ENCODE assay signal across 20 cellular contexts in genomic region chr5:136749016-136749415, GRCh38.
DNase-seq lines count a peak whose midpoint lies in the region; ATAC-seq and TF ChIP-seq lines count a peak whose summit lies in the region.
"Had no signal": no experiment of that assay in that cellular context is flagged by ENCODE, and none has a peak within 500 bp of the region (broad histone marks: within the 10 kb centered on the region; RNA-seq: fewer than 3 reads in every experiment).

No MANE protein-coding gene starts in this region.

- no peaks in the 10 kb centered on the region for H3K36me3 ChIP-seq in BJ (ENCODE audit: control insufficient read depth, insufficient read depth, low read length)

- ATAC-seq in HG02981 (IDR thresholded peaks at IDR 0.05; ENCODE audit: unreplicated experiment) = no peak
- ATAC-seq: HCT116, K562 had no signal

- no peaks in the 10 kb centered on the region for H3K27me3 ChIP-seq in BJ (ENCODE audit: control insufficient read depth, insufficient read depth, low read length)

- POLR2A ChIA-PET in BJ (lab: Charles Lee) = no interaction called here

- CTCF ChIA-PET in BJ (lab: Yijun Ruan, JAX) = no interaction called here

- in situ Hi-C loops in astrocyte of the spinal cord (cut with HindIII; ENCODE audit: low sequenced_read_pairs) (no loop called here), KBM-7 (cut with MboI; ENCODE audit: low pct_unique_long_range_greater_than_20kb, low sequenced_read_pairs) (no loop called here)

- DNase-seq in BJ (ENCODE audit: low read depth) (peak; percentile 9), M059J (ENCODE audit: low read depth) (peak; percentile 73), astrocyte of the spinal cord (ENCODE audit: low read depth, low spot score) (peak; percentile 40), kidney tubule cell (ENCODE audit: low spot score) (peak; percentile 55), KBM-7 (no peak), Kasumi-1 (lab: John Stamatoyannopoulos, UW) (no peak), amniotic stem cell (lab: John Stamatoyannopoulos, UW) (no peak)
- DNase-seq: 8988T; Caco-2; CD4-positive, alpha-beta T cell; GOT3; NCI-H1417 treated with DMSO at 0.1 percent for 48 hours; NCI-H187 treated with DMSO at 0.1 percent for 48 hours; NCI-H226; NCI-H524; RPMI8226; SHP77 treated with DMSO at 0.1 percent for 48 hours had no signal

- TF ChIP-seq CTCF in BJ (IDR thresholded peaks at IDR 0.05; ENCODE audit: insufficient read depth, low read depth, low read length) (no peak), astrocyte of the spinal cord (IDR thresholded peaks at IDR 0.05; ENCODE audit: low read depth, low read length) (no peak)

- H3K4me3 ChIP-seq in BJ (ENCODE audit: low read depth, low read length) = no peak overlapping the region
- no peak overlapping the region for H3K4me3 ChIP-seq in astrocyte of the spinal cord (ENCODE audit: low read depth, low read length)
- H3K4me3 ChIP-seq: K562 had no signal

Comparison
In these comparisons a context has a peak if more than half of its experiments do, and no peak if none do; other contexts are left out.
1. DNase-seq: peak in BJ (single experiment), M059J (single experiment), astrocyte of the spinal cord (single experiment) and kidney tubule cell (single experiment); none in KBM-7 (single experiment), Kasumi-1 (0 of 2) and amniotic stem cell (single experiment).